Comparison of ENCODE assay signal across 28 cellular contexts in genomic region chr12:46751173-46751572, GRCh38.
"Had no signal": no experiment of that assay in that cellular context is flagged by ENCODE, and none has a peak within 500 bp of the region (broad histone marks: within the 10 kb centered on the region; RNA-seq: fewer than 3 reads in every experiment).

No MANE protein-coding gene starts in this region.

- H3K27ac Mint-ChIP-seq: naive thymus-derived CD4-positive, alpha-beta T cell; natural killer cell; neural progenitor cell; progenitor cell of endocrine pancreas; stimulated activated effector memory CD8-positive, alpha-beta T cell treated with anti-CD3 and anti-CD28 coated beads, Interleukin-12 subunit alpha, Interleukin-12 subunit beta, amount 100 ng/mL, for 72 hours; stimulated activated naive B cell treated with anti-CD40 and anti-IgM and Interleukin-4, amounts not matched to agents 10 μg/mL and 1 μg/mL and 100 μg/mL, for 72 hours had no signal

- H3K4me2 ChIP-seq: neural progenitor cell had no signal

- H3K4me3 ChIP-seq: neural progenitor cell, ovary, psoas muscle, skin epidermis, stomach, thoracic aorta, thyroid gland, tibial nerve, upper lobe of left lung, vagina had no signal

- H3K79me2 ChIP-seq: parathyroid adenoma had no signal

- H3K4me1 ChIP-seq: neural progenitor cell, parathyroid adenoma, psoas muscle, stomach, thyroid gland, tibial nerve, upper lobe of left lung, vagina had no signal

- H3K36me3 Mint-ChIP-seq: neural progenitor cell; stimulated activated effector memory CD8-positive, alpha-beta T cell treated with anti-CD3 and anti-CD28 coated beads, Interleukin-12 subunit alpha, Interleukin-12 subunit beta, amount 100 ng/mL, for 72 hours had no signal

- H3K27me3 Mint-ChIP-seq: progenitor cell of endocrine pancreas; stimulated activated naive B cell treated with anti-CD40 and anti-IgM and Interleukin-4, amounts not matched to agents 10 μg/mL and 1 μg/mL and 100 μg/mL, for 72 hours had no signal

- DNase-seq: naive thymus-derived CD4-positive, alpha-beta T cell; natural killer cell; occipital lobe; ovary; posterior cingulate gyrus; psoas muscle; right cardiac atrium; stimulated activated CD4-positive, alpha-beta T cell treated with anti-CD3 and anti-CD28 coated beads, Interleukin-15, amount 100 ng/mL, for 24 hours; stimulated activated CD4-positive, alpha-beta T cell treated with anti-CD3 and anti-CD28 coated beads, Interleukin-2, amount 100 ng/mL, for 24 hours; stimulated activated CD4-positive, alpha-beta T cell treated with anti-CD3 and anti-CD28 coated beads, Interleukin-2, amount 100 ng/mL, for 48 hours; stimulated activated CD4-positive, alpha-beta T cell treated with anti-CD3 and anti-CD28 coated beads, Interleukin-4, amount 100 ng/mL, for 24 hours; stimulated activated naive B cell treated with anti-CD40 and anti-IgM and Interleukin-4, amounts not matched to agents 10 μg/mL and 1 μg/mL and 100 μg/mL, for 72 hours; stimulated activated naive CD4-positive, alpha-beta T cell treated with Interleukin-2 at 50 U/mL for 16 hours; stomach; thyroid gland; trophoblast cell; upper lobe of left lung had no signal

- H3K9ac ChIP-seq: neural progenitor cell, parathyroid adenoma had no signal

- FAIRE-seq: urothelium cell line had no signal

- ATAC-seq: naive thymus-derived CD4-positive, alpha-beta T cell; natural killer cell; psoas muscle; right cardiac atrium; sciatic nerve; stimulated activated effector memory CD8-positive, alpha-beta T cell treated with anti-CD3 and anti-CD28 coated beads, Interleukin-12 subunit alpha, Interleukin-12 subunit beta, amount 100 ng/mL, for 72 hours; stimulated activated naive B cell treated with anti-CD40 and anti-IgM and Interleukin-4, amounts not matched to agents 10 μg/mL and 1 μg/mL and 100 μg/mL, for 72 hours had no signal

- H3K4me1 Mint-ChIP-seq: nephron; neural progenitor cell; stimulated activated effector memory CD8-positive, alpha-beta T cell treated with anti-CD3 and anti-CD28 coated beads, Interleukin-12 subunit alpha, Interleukin-12 subunit beta, amount 100 ng/mL, for 72 hours; stimulated activated naive B cell treated with anti-CD40 and anti-IgM and Interleukin-4, amounts not matched to agents 10 μg/mL and 1 μg/mL and 100 μg/mL, for 72 hours had no signal

- H3K9me3 ChIP-seq: ovary, thoracic aorta, thyroid gland, upper lobe of left lung, vagina had no signal

- H2AFZ ChIP-seq: neural progenitor cell, parathyroid adenoma had no signal

- H3K36me3 ChIP-seq: neural progenitor cell, ovary, stomach, thoracic aorta, thyroid gland, tibial nerve, upper lobe of left lung, vagina had no signal

- H3K27me3 ChIP-seq: neural progenitor cell, ovary, stomach, thyroid gland, tibial nerve, upper lobe of left lung, vagina had no signal

- H3K4me3 Mint-ChIP-seq: naive thymus-derived CD4-positive, alpha-beta T cell; natural killer cell; nephron; neural progenitor cell; stimulated activated effector memory CD8-positive, alpha-beta T cell treated with anti-CD3 and anti-CD28 coated beads, Interleukin-12 subunit alpha, Interleukin-12 subunit beta, amount 100 ng/mL, for 72 hours; stimulated activated naive B cell treated with anti-CD40 and anti-IgM and Interleukin-4, amounts not matched to agents 10 μg/mL and 1 μg/mL and 100 μg/mL, for 72 hours had no signal

- H3K27ac ChIP-seq: neural progenitor cell, ovary, parathyroid adenoma, psoas muscle, skin epidermis, stomach, thoracic aorta, thyroid gland, tibial nerve, upper lobe of left lung, vagina had no signal
